ENCODE assay signal across 2 cellular contexts in genomic region chr19:10817291-10818038, GRCh38.
TF ChIP-seq lines count a peak whose summit lies in the region.

No MANE protein-coding gene starts in this region.

TF ChIP-seq in liver, 16 proteins besides CTCF, POLR2A, EP300 and RAD21:
- TF ChIP-seq GABPA (IDR thresholded peaks at IDR 0.05 in 1 of 2, conservative IDR thresholded peaks at IDR 0.05 in 1 of 2): no peak
- no peak for TF ChIP-seq RXRA (IDR thresholded peaks at IDR 0.05)
- no peak for TF ChIP-seq JUND (IDR thresholded peaks at IDR 0.05)
- no peak for TF ChIP-seq FOXA1 (IDR thresholded peaks at IDR 0.05)
- no peak for TF ChIP-seq HNF4G (IDR thresholded peaks at IDR 0.05)
- no peak for TF ChIP-seq ZBTB33 (IDR thresholded peaks at IDR 0.05)

TF ChIP-seq in HepG2, 621 proteins besides CTCF, POLR2A, EP300 and RAD21:
- no peak for TF ChIP-seq ZNF446 (CRISPR knock-in tag; IDR thresholded peaks at IDR 0.05)
- TF ChIP-seq REST (IDR thresholded peaks at IDR 0.05; ENCODE audit: borderline replicate concordance in 1 of 2, low read depth in 1 of 2, low read length in 2 of 2): no peak
- TF ChIP-seq TFDP2 (CRISPR knock-in tag; IDR thresholded peaks at IDR 0.05): no peak
- TF ChIP-seq ZKSCAN8 (CRISPR knock-in tag; IDR thresholded peaks at IDR 0.05; ENCODE audit: borderline replicate concordance): no peak
- no peak for TF ChIP-seq ZFP62 (CRISPR knock-in tag; IDR thresholded peaks at IDR 0.05)
- TF ChIP-seq SMARCE1 (IDR thresholded peaks at IDR 0.05; ENCODE audit: borderline replicate concordance): no peak
